8 cellular contexts compared by ENCODE assay signal in genomic region chr6:33343953-33344611, GRCh38. TPM values are rescaled to one million over a fixed set of nuclear protein-coding genes. Genes with fewer than 3 reads are reported as not detected.
DNase-seq lines count a peak whose midpoint lies in the region; ATAC-seq, FAIRE-seq and TF ChIP-seq lines count a peak whose summit lies in the region.

No MANE protein-coding gene starts in this region.

- H3K79me2 ChIP-seq in GM23338 (replicated peaks; ENCODE audit: insufficient read depth) = no peaks in the 10 kb centered on the region

- no peak for TF ChIP-seq CTCF in type B pancreatic cell (conservative IDR thresholded peaks at IDR 0.05)
- no peak for TF ChIP-seq CTCF in GM23338 (conservative IDR thresholded peaks at IDR 0.05; ENCODE audit: low read depth in 2 of 2)

- no peaks in the 10 kb centered on the region for H3K27me3 Mint-ChIP-seq in memory B cell
- peaks cover 10% of the 10 kb centered on the region for H3K27me3 Mint-ChIP-seq in type B pancreatic cell
- peaks cover 8% of the 10 kb centered on the region for H3K27me3 Mint-ChIP-seq in GM23338 (ENCODE audit: insufficient read depth, low read depth, poor library complexity)

- TF ChIP-seq POLR2A in GM12892 (IDR thresholded peaks at IDR 0.05; ENCODE audit: low read depth, low read length) = no peak

- DNase-seq in GM12892 (ENCODE audit: insufficient read length) (no peak), activated T-cell treated with anti-CD3 and anti-CD28 coated beads for 1 hour (ENCODE audit: low read depth) (peak; percentile 38), memory B cell (ENCODE audit: low spot score in 2 of 2) (peak; percentile 27 to 63), AML-193 (lab: John Stamatoyannopoulos, UW) (no peak), type B pancreatic cell (ENCODE audit: extremely low spot score, unreplicated experiment) (no peak), NCI-H82 treated with DMSO at 0.1 percent for 48 hours (lab: John Stamatoyannopoulos, UW; ENCODE audit: unreplicated experiment) (no peak), GM23338 (ENCODE audit: low spot score) (no peak)

- H3F3A ChIP-seq in GM23338 (replicated peaks; ENCODE audit: low read depth) = 0 out of 2 replicates have a peak, but pooled peaks cover 3% of the 10 kb centered on the region

- no peak overlapping the region for H3K4me2 ChIP-seq in GM23338

- peak; percentile 65 for ATAC-seq in HG03439 (IDR thresholded peaks at IDR 0.05; ENCODE audit: unreplicated experiment)
- peak; percentile 81 for ATAC-seq in memory B cell (ENCODE audit: low read depth)
- ATAC-seq in GM23338 = no peak

- H3K4me3 Mint-ChIP-seq in memory B cell = peak overlapping the region; percentile 74
- H3K4me3 Mint-ChIP-seq in type B pancreatic cell = no peak overlapping the region
- H3K4me3 Mint-ChIP-seq in GM23338 = no peak overlapping the region

- H3K9me3 Mint-ChIP-seq in memory B cell (no peaks in the 10 kb centered on the region), type B pancreatic cell (no peaks in the 10 kb centered on the region), GM23338 (no peaks in the 10 kb centered on the region)

- no peaks in the 10 kb centered on the region for H3K27me3 ChIP-seq in GM23338 (ENCODE audit: insufficient read depth)

- peaks cover 8% of the 10 kb centered on the region; the same call in 1 of the 2 replicates for H3K4me1 ChIP-seq in GM23338 (ENCODE audit: insufficient read depth)

- H3K9me2 ChIP-seq in GM23338 (ENCODE audit: insufficient read depth) = no peaks in the 10 kb centered on the region

- FAIRE-seq in GM12892 (lab: Jason Lieb, UNC) = peak; percentile 73

- H3K36me3 Mint-ChIP-seq in memory B cell = no peaks in the 10 kb centered on the region
- H3K36me3 Mint-ChIP-seq in type B pancreatic cell = no peaks in the 10 kb centered on the region
- H3K36me3 Mint-ChIP-seq in GM23338 (ENCODE audit: low read depth) = no peaks in the 10 kb centered on the region

- H3K4me1 Mint-ChIP-seq in memory B cell = peaks cover 24% of the 10 kb centered on the region
- peaks cover 12% of the 10 kb centered on the region for H3K4me1 Mint-ChIP-seq in type B pancreatic cell (ENCODE audit: unreplicated experiment)
- H3K4me1 Mint-ChIP-seq in GM23338 = peaks cover 13% of the 10 kb centered on the region

- no peaks in the 10 kb centered on the region for H4K20me1 ChIP-seq in GM23338 (replicated peaks; ENCODE audit: insufficient read depth)

- no peak overlapping the region for H3K27ac ChIP-seq in GM23338 (ENCODE audit: low read depth)

- H3K36me3 ChIP-seq in GM23338 (ENCODE audit: insufficient read depth) = no peaks in the 10 kb centered on the region

- H3K27ac Mint-ChIP-seq in memory B cell (peak overlapping the region; percentile 88), type B pancreatic cell (no peak overlapping the region), GM23338 (no peak overlapping the region)

- no peak overlapping the region for H2AFZ ChIP-seq in GM23338

- no peak overlapping the region for H3K4me3 ChIP-seq in GM23338

TF ChIP-seq in GM23338, 12 proteins besides CTCF, POLR2A, EP300 and RAD21 (continues in another document):
- no peak for TF ChIP-seq JUNB (IDR thresholded peaks at IDR 0.05; ENCODE audit: unreplicated experiment)
- TF ChIP-seq ETS1 (IDR thresholded peaks at IDR 0.05) = no peak
- no peak for TF ChIP-seq STAT1 (IDR thresholded peaks at IDR 0.05; ENCODE audit: unreplicated experiment)
- TF ChIP-seq EZH2phosphoT487 (IDR thresholded peaks at IDR 0.05; ENCODE audit: unreplicated experiment) = no peak
- no peak for TF ChIP-seq ZNF114 (CRISPR knock-in tag; IDR thresholded peaks at IDR 0.05)
- TF ChIP-seq CREB1 (CRISPR knock-in tag; IDR thresholded peaks at IDR 0.05; ENCODE audit: low read depth) = no peak
- no peak for TF ChIP-seq ZNF331 (CRISPR knock-in tag; IDR thresholded peaks at IDR 0.05; ENCODE audit: low read depth)
- TF ChIP-seq REST (IDR thresholded peaks at IDR 0.05; ENCODE audit: unreplicated experiment) = no peak

RNA-seq across cellular contexts. Expression of gene DAXX, which starts 21.3 kb away (rescaled TPM):
- 40.0 TPM for polyA plus RNA-seq in GM12892 (2012; ENCODE audit: missing spikeins)
- total RNA-seq in type B pancreatic cell (ENCODE audit: low replicate concordance) = 43.6 and 47.0 TPM in 2 replicates
- total RNA-seq in GM23338 (2014; rRNA removed; shearing (Covaris generic)) = 73.2 and 107 TPM in 2 replicates
- 67.4 and 71.0 TPM in 2 replicates for polyA plus RNA-seq in GM23338 (2016; fragmentation: Nextera tagmentation; extraction: Ambion mirVana)

RNA-seq across cellular contexts. Expression of gene ZBTB22, which starts 26.5 kb away (rescaled TPM):
- 6.0 TPM for polyA plus RNA-seq in GM12892 (2012; ENCODE audit: missing spikeins)
- 21.1 and 22.2 TPM in 2 replicates for total RNA-seq in type B pancreatic cell (ENCODE audit: low replicate concordance)
- total RNA-seq in GM23338 (2014; rRNA removed; shearing (Covaris generic)) = 7.7 and 8.8 TPM in 2 replicates
- 1.9 and 3.9 TPM in 2 replicates for polyA plus RNA-seq in GM23338 (2016; fragmentation: Nextera tagmentation; extraction: Ambion mirVana)

RNA-seq across cellular contexts. Expression of gene TAPBP, which starts 30.2 kb away (rescaled TPM):
- polyA plus RNA-seq in GM12892 (2012; ENCODE audit: missing spikeins) = 51.3 TPM
- total RNA-seq in type B pancreatic cell (ENCODE audit: low replicate concordance) = 71.4 and 93.5 TPM in 2 replicates
- total RNA-seq in GM23338 (2014; rRNA removed; shearing (Covaris generic)) = 29.1 and 37.5 TPM in 2 replicates
- 18.1 and 19.9 TPM in 2 replicates for polyA plus RNA-seq in GM23338 (2016; fragmentation: Nextera tagmentation; extraction: Ambion mirVana)

RNA-seq across cellular contexts. Expression of gene RGL2, which starts 45.3 kb away (rescaled TPM):
- 11.8 TPM for polyA plus RNA-seq in GM12892 (2012; ENCODE audit: missing spikeins)
- total RNA-seq in type B pancreatic cell (ENCODE audit: low replicate concordance) = 128 and 176 TPM in 2 replicates
- 44.9 and 52.2 TPM in 2 replicates for total RNA-seq in GM23338 (2014; rRNA removed; shearing (Covaris generic))
- 28.0 and 31.7 TPM in 2 replicates for polyA plus RNA-seq in GM23338 (2016; fragmentation: Nextera tagmentation; extraction: Ambion mirVana)

RNA-seq across cellular contexts. Expression of gene KIFC1, which starts 47.5 kb away (rescaled TPM):
- polyA plus RNA-seq in GM12892 (2012; ENCODE audit: missing spikeins) = 29.9 TPM
- 28.0 and 67.7 TPM in 2 replicates for total RNA-seq in type B pancreatic cell (ENCODE audit: low replicate concordance)
- total RNA-seq in GM23338 (2014; rRNA removed; shearing (Covaris generic)) = 61.7 and 64.4 TPM in 2 replicates
- 10.1 and 10.3 TPM in 2 replicates for polyA plus RNA-seq in GM23338 (2016; fragmentation: Nextera tagmentation; extraction: Ambion mirVana)

Comparison
In these comparisons a context has a peak if more than half of its experiments do, and no peak if none do; other contexts are left out.
1. DNase-seq: peak in activated T-cell treated with anti-CD3 and anti-CD28 coated beads for 1 hour (single experiment) and memory B cell (2 of 2); none in GM12892 (single experiment), AML-193 (0 of 2), type B pancreatic cell (single experiment), NCI-H82 treated with DMSO at 0.1 percent for 48 hours (single experiment) and GM23338 (single experiment).